Comparison of ENCODE assay signal across 8 cellular contexts in genomic region chr11:117327567-117328413, GRCh38. TPM values are rescaled to one million over a fixed set of nuclear protein-coding genes. Genes with fewer than 3 reads are reported as not detected.
DNase-seq lines count a peak whose midpoint lies in the region; ATAC-seq and TF ChIP-seq lines count a peak whose summit lies in the region.

Gene CEP164, plus strand, starts transcription at chr11:117327854. Its CDS starts 10,733 bp downstream, at chr11:117338587.

- H3K4me3 ChIP-seq in kidney epithelial cell (ENCODE audit: low read depth, low read length): peak within 1 kb of the TSS; percentile 69

- peak within 1 kb of the TSS; percentile 62 for H3K4me3 Mint-ChIP-seq in chondrocyte (ENCODE audit: unreplicated experiment)

- no peaks in the 10 kb centered on the region for H3K36me3 ChIP-seq in kidney epithelial cell (ENCODE audit: control insufficient read depth, insufficient read depth, low read length)

- H3K36me3 Mint-ChIP-seq in chondrocyte (ENCODE audit: low read depth): peaks cover 2% of the 10 kb centered on the region

- TF ChIP-seq POLR2A in GM19099 (IDR thresholded peaks at IDR 0.05; ENCODE audit: extremely low read depth, insufficient read length, low read depth): peak; percentile 89

- peaks cover 11% of the 10 kb centered on the region for H3K4me1 Mint-ChIP-seq in chondrocyte (ENCODE audit: low read depth)

- peak; percentile 93 for ATAC-seq in HG03432 (IDR thresholded peaks at IDR 0.05; ENCODE audit: unreplicated experiment)

- H3K27ac Mint-ChIP-seq in chondrocyte (ENCODE audit: unreplicated experiment): no peak within 1 kb of the TSS

- peaks cover 3% of the 10 kb centered on the region for H3K9me3 Mint-ChIP-seq in chondrocyte (ENCODE audit: low read depth)

- TF ChIP-seq CTCF in chondrocyte (IDR thresholded peaks at IDR 0.05) (no peak), kidney epithelial cell (IDR thresholded peaks at IDR 0.05; ENCODE audit: insufficient read depth, low read length, poor library complexity, severe bottlenecking) (no peak)

- DNase-seq in AG20443 (ENCODE audit: low spot score): peak; percentile 98
- peak; percentile 95 for DNase-seq in NCI-H510A (lab: John Stamatoyannopoulos, UW)
- peak; percentile 90 for DNase-seq in activated CD4-positive, alpha-beta T cell treated with anti-CD3 and anti-CD28 coated beads for 1 hour
- DNase-seq in chondrocyte (ENCODE audit: low spot score): peak; percentile 98
- peak; percentile 93 for DNase-seq in kidney epithelial cell (ENCODE audit: low read depth)
- DNase-seq in stimulated activated CD4-positive, alpha-beta T cell treated with anti-CD3 and anti-CD28 coated beads, Interleukin-15, amount 100 ng/mL, for 48 hours (ENCODE audit: low read depth in 2 of 2): peak; percentile 89 to 92

- no peaks in the 10 kb centered on the region for H3K27me3 Mint-ChIP-seq in chondrocyte (ENCODE audit: low read depth)

- H3K27me3 ChIP-seq in kidney epithelial cell (ENCODE audit: control insufficient read depth, insufficient read depth, low read length): no peaks in the 10 kb centered on the region

RNA-seq across cellular contexts. Expression of gene CEP164, which starts in this region (rescaled TPM):
- total RNA-seq in chondrocyte (29.2 to 32.4 TPM (median 29.9 TPM) in 3 replicates), kidney epithelial cell (27.5 and 28.8 TPM in 2 replicates)

Comparison
In these comparisons a context has a peak if more than half of its experiments do, and no peak if none do; other contexts are left out.
1. Peak in every context shown above with its lines: DNase-seq, ATAC-seq and H3K4me3 ChIP-seq.